ENCODE assay signal across 14 cellular contexts in genomic region chr11:35116762-35117588, GRCh38. TPM values are rescaled to one million over a fixed set of nuclear protein-coding genes. Genes with fewer than 3 reads are reported as not detected.
DNase-seq lines count a peak whose midpoint lies in the region; ATAC-seq, FAIRE-seq and TF ChIP-seq lines count a peak whose summit lies in the region.
"Had no signal": no experiment of that assay in that cellular context is flagged by ENCODE, and none has a peak within 500 bp of the region (broad histone marks: within the 10 kb centered on the region; RNA-seq: fewer than 3 reads in every experiment).

No MANE protein-coding gene starts in this region.

- ATAC-seq in IMR-90 (ENCODE audit: low read depth) (peak; percentile 62), body of pancreas (peak; percentile 98), HG02870 (IDR thresholded peaks at IDR 0.05; ENCODE audit: unreplicated experiment) (no peak)

- H3K9me1 ChIP-seq in IMR-90 (ENCODE audit: insufficient read depth, low read length) = peaks cover 4% of the 10 kb centered on the region

- H4K20me1 ChIP-seq in IMR-90 (ENCODE audit: insufficient read depth, low read length) = peaks cover 4% of the 10 kb centered on the region; the same call in 1 of the 2 replicates

- no peak overlapping the region for H3K27ac Mint-ChIP-seq in CD14-positive monocyte

- H3K14ac ChIP-seq in IMR-90 (replicated peaks; ENCODE audit: low read depth, low read length) = no peak overlapping the region

- TF ChIP-seq CTCF in IMR-90 (conservative IDR thresholded peaks at IDR 0.05; ENCODE audit: low read depth, low read length) (no peak), body of pancreas (IDR thresholded peaks at IDR 0.05) (no peak), stomach (IDR thresholded peaks at IDR 0.05) (no peak), CD14-positive monocyte (IDR thresholded peaks at IDR 0.05) (no peak)

- no peaks in the 10 kb centered on the region for H3K36me3 ChIP-seq in IMR-90 (ENCODE audit: control insufficient read depth, insufficient read depth, low read length)
- no peaks in the 10 kb centered on the region for H3K36me3 ChIP-seq in body of pancreas (replicated peaks in 1 of 2; ENCODE audit: insufficient read depth in 1 of 2, low read depth in 2 of 2)
- H3K36me3 ChIP-seq in stomach = no peaks in the 10 kb centered on the region

- no peak overlapping the region for H3K56ac ChIP-seq in IMR-90 (ENCODE audit: extremely low read depth, insufficient read depth, low read length)

- H3K9me3 ChIP-seq in IMR-90 (ENCODE audit: control insufficient read depth, insufficient read depth, low read length) = no peaks in the 10 kb centered on the region
- H3K9me3 ChIP-seq in body of pancreas = no peaks in the 10 kb centered on the region
- no peaks in the 10 kb centered on the region for H3K9me3 ChIP-seq in stomach

- H3K79me1 ChIP-seq in IMR-90 (ENCODE audit: low read depth in 1 of 2, low read length in 2 of 2) = peaks cover 0 to 3% of the 10 kb centered on the region in 2 experiments; a peak in 1 of 4 replicates

- in situ Hi-C loops in IMR-90 (cut with MboI; ENCODE audit: low sequenced_read_pairs) = no loop called here

- H3K4me2 ChIP-seq in IMR-90 (ENCODE audit: low read depth, low read length) = peak overlapping the region; percentile 25; the same call in 1 of the 2 replicates

- POLR2A ChIA-PET in IMR-90 (lab: Charles Lee; ENCODE audit: unreplicated experiment) = no interaction called here

- H2AK9ac ChIP-seq in IMR-90 (replicated peaks; ENCODE audit: low read depth, low read length, poor library complexity) = no peak overlapping the region

- no TSS peak for BruUV-seq in IMR-90 (replicated peaks; lab: Mats Ljungman, UMichigan)

- peak overlapping the region; percentile 7; the same call in 1 of the 2 replicates for H3K18ac ChIP-seq in IMR-90 (ENCODE audit: low read depth, low read length)

- peaks cover 7% of the 10 kb centered on the region for H3K4me1 ChIP-seq in IMR-90 (ENCODE audit: control insufficient read depth, insufficient read depth, low read length)
- peaks cover 14% of the 10 kb centered on the region for H3K4me1 ChIP-seq in body of pancreas
- H3K4me1 ChIP-seq in stomach = peaks cover 10 to 30% (median 15%) of the 10 kb centered on the region in 4 donors

- WGBS in IMR-90 (ENCODE audit: extremely low coverage in 2 of 2, insufficient read length in 1 of 2), 2 experiments = no CpG with 5 or more reads among the region's 4 CpGs
- 33 to 41% methylated on average over 4 of the region's 4 CpGs for WGBS in body of pancreas, 2 donors
- 41 to 64% (median 47%) methylated on average over 4 of the region's 4 CpGs for WGBS in stomach, 5 donors

- no peak overlapping the region for H3K9ac ChIP-seq in IMR-90 (ENCODE audit: low read depth, low read length)

- no peak for TF ChIP-seq POLR2A in IMR-90 (IDR thresholded peaks at IDR 0.05; ENCODE audit: low read depth, low read length)
- peak in 2 of 3 donors; percentile 27 to 41 for TF ChIP-seq POLR2A in body of pancreas (IDR thresholded peaks at IDR 0.05)
- TF ChIP-seq POLR2A in stomach (IDR thresholded peaks at IDR 0.05) = no peak

- H3K9me3 Mint-ChIP-seq in CD14-positive monocyte = peaks cover 0 to 2% (median 0%) of the 10 kb centered on the region in 7 donors

- H2BK20ac ChIP-seq in IMR-90 (ENCODE audit: low read depth, low read length) = no peak overlapping the region

- no peak for TF ChIP-seq EP300 in stomach (IDR thresholded peaks at IDR 0.05)

- H2BK120ac ChIP-seq in IMR-90 (ENCODE audit: low read depth, low read length) = peak overlapping the region; percentile 18; the same call in 1 of the 2 replicates

- no peak overlapping the region for H3K4me3 Mint-ChIP-seq in CD14-positive monocyte

- H3K27me3 Mint-ChIP-seq in CD14-positive monocyte (ENCODE audit: low read depth in 3 of 3) = no peaks in the 10 kb centered on the region

- no peak overlapping the region for H3K4me3 ChIP-seq in IMR-90 (ENCODE audit: insufficient read depth, low read depth, low read length)
- no peak overlapping the region for H3K4me3 ChIP-seq in body of pancreas
- no peak overlapping the region for H3K4me3 ChIP-seq in stomach

- no peak overlapping the region; the same call in 1 of the 2 replicates for H3K4ac ChIP-seq in IMR-90 (ENCODE audit: low read depth, low read length)

- peaks cover 12% of the 10 kb centered on the region for H3K4me1 Mint-ChIP-seq in CD14-positive monocyte

- dilution Hi-C loops in IMR-90 (cut with HindIII; ENCODE audit: low sequenced_read_pairs, unreplicated experiment) = no loop called here

- H3K27ac ChIP-seq in IMR-90 (ENCODE audit: insufficient read depth, low read length) (no peak overlapping the region; the same call in 1 of the 2 replicates), body of pancreas (peak overlapping the region; percentile 68 to 80 (median 70)), stomach (peak overlapping the region in 3 of 5 donors; percentile 40 to 68 (median 51))

- H3K23ac ChIP-seq in IMR-90 (ENCODE audit: low read depth, low read length) = no peak overlapping the region

- peaks cover 9% of the 10 kb centered on the region for H3K27me3 ChIP-seq in IMR-90 (ENCODE audit: control insufficient read depth, insufficient read depth, low read length)
- H3K27me3 ChIP-seq in body of pancreas = no peaks in the 10 kb centered on the region
- no peaks in the 10 kb centered on the region for H3K27me3 ChIP-seq in stomach

- H3K36me3 Mint-ChIP-seq in CD14-positive monocyte = no peaks in the 10 kb centered on the region

- no peak for TF ChIP-seq RAD21 in IMR-90 (IDR thresholded peaks at IDR 0.05; ENCODE audit: low read length)

- H2BK5ac ChIP-seq in IMR-90 (ENCODE audit: low read depth, low read length, poor library complexity, severe bottlenecking) = no peak overlapping the region

- CTCF ChIA-PET in IMR-90 (lab: Yijun Ruan, JAX) = interaction anchor here (0.6 to 0.8 kb wide), 2 partner anchors 17 to 87 kb away, joined by 5 read pairs; no protein-coding TSS in a partner anchor

- intact Hi-C loops in IMR-90 (cut with micrococcal nuclease) (no loop called here), body of pancreas (cut with DNase I) (no loop called here), stomach (cut with DNase I; ENCODE audit: low total_unique reads) (no loop called here), CD14-positive monocyte (cut with micrococcal nuclease) (no loop called here)

- H2BK15ac ChIP-seq in IMR-90 (ENCODE audit: low read depth, low read length) = peak overlapping the region; percentile 61; the same call in 1 of the 3 replicates

- FAIRE-seq in islet of Langerhans (lab: Jason Lieb, UNC) = peak; percentile 90
- FAIRE-seq: kidney had no signal

- DNase-seq in IMR-90 (peak; percentile 55), body of pancreas (peak; percentile 79 to 93 (median 90)), stomach (no peak), CD14-positive monocyte (ENCODE audit: low spot score) (no peak), DMS114 treated with DMSO at 0.1 percent for 48 hours (lab: John Stamatoyannopoulos, UW; ENCODE audit: unreplicated experiment) (no peak), NCI-H2107 treated with DMSO at 0.1 percent for 48 hours (lab: John Stamatoyannopoulos, UW; ENCODE audit: unreplicated experiment) (no peak)
- DNase-seq: activated CD4-positive, alpha-beta T cell treated with anti-CD3 and anti-CD28 coated beads for 48 hours; activated effector memory CD4-positive, alpha-beta T cell treated with Interleukin-2 at 50 U/mL for 16 hours; central memory CD4-positive, alpha-beta T cell; kidney; MM.1S; occipital lobe had no signal

- H2AK5ac ChIP-seq in IMR-90 (ENCODE audit: low read depth, low read length) = peak overlapping the region; percentile 31

- H4K5ac ChIP-seq in IMR-90 (ENCODE audit: low read depth, low read length) = no peak overlapping the region

- H4K8ac ChIP-seq in IMR-90 (ENCODE audit: low read depth in 2 of 2, low read length in 2 of 2) = no peak overlapping the region

- no peak overlapping the region for H2AFZ ChIP-seq in IMR-90 (replicated peaks; ENCODE audit: low read length, poor library complexity)

- no peak overlapping the region for H4K91ac ChIP-seq in IMR-90 (ENCODE audit: insufficient read depth, low read depth, low read length)

TF ChIP-seq in IMR-90, 13 proteins besides CTCF, POLR2A, EP300 and RAD21 (continues in another document):
- TF ChIP-seq CEBPB (IDR thresholded peaks at IDR 0.05; ENCODE audit: low read depth, low read length) (no peak), MAZ (IDR thresholded peaks at IDR 0.05; ENCODE audit: borderline replicate concordance, low read depth, low read length) (no peak), NFE2L2 (IDR thresholded peaks at IDR 0.05; ENCODE audit: low read depth, low read length) (no peak), RFX5 (IDR thresholded peaks at IDR 0.05; ENCODE audit: low read depth, low read length) (no peak), BHLHE40 (IDR thresholded peaks at IDR 0.05; ENCODE audit: low read depth, low read length) (no peak), SMC3 (IDR thresholded peaks at IDR 0.05; ENCODE audit: low read depth, low read length) (no peak), RCOR1 (IDR thresholded peaks at IDR 0.05; ENCODE audit: insufficient replicate concordance, low read length) (no peak), FOS (IDR thresholded peaks at IDR 0.05; ENCODE audit: low read depth, low read length) (no peak), MAFK (IDR thresholded peaks at IDR 0.05; ENCODE audit: low read depth, low read length) (no peak), ELK1 (IDR thresholded peaks at IDR 0.05; ENCODE audit: borderline replicate concordance, low read depth, low read length) (no peak), CHD1 (IDR thresholded peaks at IDR 0.05; ENCODE audit: low read depth, low read length) (no peak), MXI1 (IDR thresholded peaks at IDR 0.05; ENCODE audit: borderline replicate concordance, low read depth, low read length) (no peak)

RNA-seq across cellular contexts. Expression of gene CD44, which starts 22.0 kb away (rescaled TPM):
- total RNA-seq in IMR-90 (2012; rRNA removed) (341 and 357 TPM in 2 replicates), body of pancreas (100 to 1,000 TPM; 266 to 433 TPM), stomach (100 to 1,000 TPM in 3 of 5 donors, 10 to 100 TPM in 2; 47.5 to 229 (median 176) TPM)
- polyA plus RNA-seq in IMR-90 (2012; rRNA removed) (947 and 1,094 TPM in 2 replicates), stomach (100 to 1,000 TPM in 1 of 3 donors, 10 to 100 TPM in 2; 52.4 to 125 (median 65.5) TPM), CD14-positive monocyte (100 to 1,000 TPM; 415 to 531 TPM)
- 502 and 1,091 TPM in 2 replicates for polyA plus RNA-seq in IMR-90 (2012; cell fraction: cytosol; rRNA removed)
- 461 and 652 TPM in 2 replicates for polyA plus RNA-seq in IMR-90 (2012; cell fraction: nucleus; rRNA removed; ENCODE audit: low replicate concordance)

Comparison
In these comparisons a context has a peak if more than half of its experiments do, and no peak if none do; other contexts are left out.
1. DNase-seq: peak in IMR-90 (single experiment) and body of pancreas (4 of 4); none in stomach (single experiment), CD14-positive monocyte (single experiment), DMS114 treated with DMSO at 0.1 percent for 48 hours (single experiment) and NCI-H2107 treated with DMSO at 0.1 percent for 48 hours (single experiment).
2. POLR2A ChIP-seq: peak in body of pancreas (2 of 3); none in IMR-90 (single experiment) and stomach (0 of 4).